ENCODE assay signal across 9 cellular contexts in the genomic region with DNA sequence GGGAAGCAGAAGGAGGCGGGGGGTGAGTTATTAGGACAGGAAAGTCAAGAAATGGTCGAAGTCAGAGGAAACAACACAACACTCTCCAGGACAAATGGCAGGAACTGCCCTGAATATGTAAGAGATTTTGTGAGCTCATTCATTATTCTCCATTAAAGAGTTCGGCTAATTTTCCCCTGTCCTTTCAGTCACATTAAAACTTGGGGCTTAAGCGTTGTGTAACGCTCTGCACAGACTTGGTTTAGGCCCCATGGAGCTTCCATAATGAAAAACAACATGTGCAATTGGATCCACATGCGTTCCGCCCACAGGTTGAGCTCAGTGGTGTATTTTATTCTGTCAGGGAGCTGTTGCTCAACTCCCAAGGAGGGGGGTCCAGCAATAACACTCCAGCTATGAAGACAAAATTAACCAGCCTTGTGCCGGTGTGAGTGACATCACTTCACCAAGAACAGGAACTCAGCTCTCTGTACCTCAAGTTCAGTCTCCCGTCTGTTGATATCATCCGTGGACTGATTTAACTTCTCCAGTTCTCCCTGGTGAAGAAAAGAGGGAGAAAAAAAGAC. TPM values are rescaled to one million over a fixed set of nuclear protein-coding genes. Genes with fewer than 3 reads are reported as not detected.
DNase-seq lines count a peak whose midpoint lies in the region; ATAC-seq, FAIRE-seq and TF ChIP-seq lines count a peak whose summit lies in the region.
"Had no signal": no experiment of that assay in that cellular context is flagged by ENCODE, and none has a peak within 500 bp of the region (broad histone marks: within the 10 kb centered on the region; RNA-seq: fewer than 3 reads in every experiment).

No MANE protein-coding gene starts in this region.

- POLR2A ChIA-PET in activated CD4-positive, alpha-beta memory T cell treated with anti-CD3 and anti-CD28 coated beads, Interleukin-2, amount 10 ng/mL, durations not matched to agents 7 days and 5 days (lab: Charles Lee), result interaction anchor here (0.6 to 6.0 kb wide), 10 partner anchors 12 to 62 kb away, joined by 3 to 33 read pairs (median 4); no protein-coding TSS in a partner anchor

- H3K36me3 ChIP-seq in kidney (ENCODE audit: control insufficient read depth in 1 of 2, insufficient read depth in 2 of 2, low read length in 2 of 2) (peaks cover 0 to 3% of the 10 kb centered on the region in 2 donors), tibial artery (peaks cover 0 to 6% (median 5%) of the 10 kb centered on the region in 3 donors)

- H3K9me3 ChIP-seq in kidney (ENCODE audit: control insufficient read depth in 1 of 2, low read length in 2 of 2) (no peaks in the 10 kb centered on the region), tibial artery (no peaks in the 10 kb centered on the region)
- H3K9me3 ChIP-seq: A549 had no signal

- peaks cover 51% of the 10 kb centered on the region for H3K36me3 Mint-ChIP-seq in activated CD4-positive, alpha-beta memory T cell treated with anti-CD3 and anti-CD28 coated beads, Interleukin-2, amount 10 ng/mL, durations not matched to agents 7 days and 5 days (ENCODE audit: low read depth)

- intact Hi-C loops in kidney (cut with DNase I) (loop anchor here (10.0 kb wide), 1 partner anchor 55 kb away; no protein-coding TSS in a partner anchor), tibial artery (cut with DNase I; ENCODE audit: low total_unique reads) (loop anchor here (2.0 to 5.0 kb wide), 2 partner anchors 47 to 63 kb away; no protein-coding TSS in a partner anchor)

- no peak for ATAC-seq in HG03108 (IDR thresholded peaks at IDR 0.05; ENCODE audit: unreplicated experiment)
- no peak for ATAC-seq in HG02798 (IDR thresholded peaks at IDR 0.05; ENCODE audit: poor library complexity, unreplicated experiment)
- ATAC-seq: A549 had no signal

- peak overlapping the region in 1 of 2 donors; percentile 83 for H3K9ac ChIP-seq in kidney (ENCODE audit: low read length in 2 of 2)

- CTCF ChIA-PET in activated CD4-positive, alpha-beta memory T cell treated with anti-CD3 and anti-CD28 coated beads, Interleukin-2, amount 10 ng/mL, durations not matched to agents 7 days and 5 days (lab: Charles Lee), result interaction anchor here (0.6 to 11.2 kb wide), 9 partner anchors 10 to 211 kb away, joined by 3 to 209 read pairs (median 4); no protein-coding TSS in a partner anchor

- H3K4me1 Mint-ChIP-seq in activated CD4-positive, alpha-beta memory T cell treated with anti-CD3 and anti-CD28 coated beads, Interleukin-2, amount 10 ng/mL, durations not matched to agents 7 days and 5 days, result peaks cover 72% of the 10 kb centered on the region

- H3K4me1 ChIP-seq in kidney (ENCODE audit: control insufficient read depth in 1 of 2, insufficient read depth in 1 of 2, low read depth in 1 of 2, low read length in 2 of 2) (peaks cover 15 to 19% of the 10 kb centered on the region in 2 donors), tibial artery (peaks cover 0 to 44% (median 29%) of the 10 kb centered on the region in 4 donors)

- no peak overlapping the region for H3K27ac Mint-ChIP-seq in activated CD4-positive, alpha-beta memory T cell treated with anti-CD3 and anti-CD28 coated beads, Interleukin-2, amount 10 ng/mL, durations not matched to agents 7 days and 5 days

- H3K27me3 Mint-ChIP-seq in activated CD4-positive, alpha-beta memory T cell treated with anti-CD3 and anti-CD28 coated beads, Interleukin-2, amount 10 ng/mL, durations not matched to agents 7 days and 5 days, result no peaks in the 10 kb centered on the region

- peak overlapping the region; percentile 88 to 89 for H3K4me3 ChIP-seq in kidney (ENCODE audit: low read length in 2 of 2)
- peak overlapping the region; percentile 82 to 88 for H3K4me3 ChIP-seq in tibial artery
- H3K4me3 ChIP-seq: A549 had no signal

- no peak for FAIRE-seq in kidney (lab: Jason Lieb, UNC)
- FAIRE-seq: A549 had no signal

- TF ChIP-seq CTCF in kidney (IDR thresholded peaks at IDR 0.05; ENCODE audit: borderline replicate concordance, extremely low read depth, insufficient read depth) (no peak), tibial artery (IDR thresholded peaks at IDR 0.05) (no peak)

- H3K27me3 ChIP-seq in tibial artery, result no peaks in the 10 kb centered on the region

- H3K27ac ChIP-seq in kidney (ENCODE audit: low read depth in 2 of 2, low read length in 2 of 2) (peak overlapping the region; percentile 5 to 84), tibial artery (peak overlapping the region; percentile 88 to 93)
- H3K27ac ChIP-seq: A549 had no signal

- no peaks in the 10 kb centered on the region for H3K9me3 Mint-ChIP-seq in activated CD4-positive, alpha-beta memory T cell treated with anti-CD3 and anti-CD28 coated beads, Interleukin-2, amount 10 ng/mL, durations not matched to agents 7 days and 5 days

- peak overlapping the region; percentile 85 for H3K4me3 Mint-ChIP-seq in activated CD4-positive, alpha-beta memory T cell treated with anti-CD3 and anti-CD28 coated beads, Interleukin-2, amount 10 ng/mL, durations not matched to agents 7 days and 5 days

- DNase-seq in NCI-H2081 (lab: John Stamatoyannopoulos, UW), result peak; percentile 18 to 56
- DNase-seq in NCI-H2081 treated with DMSO at 0.1 percent for 48 hours (lab: John Stamatoyannopoulos, UW), result no peak
- DNase-seq in activated CD4-positive, alpha-beta memory T cell treated with anti-CD3 and anti-CD28 coated beads, Interleukin-2, amount 10 ng/mL, durations not matched to agents 7 days and 5 days, result no peak
- DNase-seq in kidney, result no peak
- peak; percentile 83 to 86 for DNase-seq in tibial artery
- DNase-seq in SHP77 treated with DMSO at 0.1 percent for 48 hours (lab: John Stamatoyannopoulos, UW), result no peak

RNA-seq across cellular contexts. Expression of a gene that starts 2.3 kb away (rescaled TPM):
- total RNA-seq in activated CD4-positive, alpha-beta memory T cell treated with anti-CD3 and anti-CD28 coated beads, Interleukin-2, amount 10 ng/mL, durations not matched to agents 7 days and 5 days, result 10 to 100 TPM; 39.0 to 40.9 TPM
- 109 TPM for total RNA-seq in kidney
- polyA plus RNA-seq in kidney (ENCODE audit: insufficient read depth, low read depth, low replicate concordance), result 39.1 TPM

Comparison
In these comparisons a context has a peak if more than half of its experiments do, and no peak if none do; other contexts are left out.
1. DNase-seq: peak in NCI-H2081 (2 of 2) and tibial artery (2 of 2); none in NCI-H2081 treated with DMSO at 0.1 percent for 48 hours (single experiment), activated CD4-positive, alpha-beta memory T cell treated with anti-CD3 and anti-CD28 coated beads, Interleukin-2, amount 10 ng/mL, durations not matched to agents 7 days and 5 days (single experiment), kidney (single experiment) and SHP77 treated with DMSO at 0.1 percent for 48 hours (single experiment).